In the genomic region with DNA sequence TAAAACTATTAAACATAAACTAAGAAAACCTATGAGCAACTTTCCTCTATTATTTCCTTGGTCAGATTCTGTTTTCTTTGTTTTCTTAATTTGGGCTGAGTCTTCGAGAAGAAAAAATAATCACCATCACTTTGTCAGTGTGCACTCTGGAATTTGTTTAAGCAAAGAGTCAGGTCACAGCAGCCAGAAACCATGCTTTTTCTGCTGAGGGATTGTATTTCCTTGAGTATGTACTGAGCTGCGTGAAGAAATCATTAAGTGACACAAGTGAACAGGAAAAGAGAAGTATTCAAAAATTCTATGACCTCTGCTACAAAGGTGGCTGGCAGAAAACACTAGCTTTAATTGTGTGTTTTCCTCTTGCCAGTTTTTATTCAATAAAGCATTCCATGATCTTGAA, we compare ENCODE assay signal across 27 cellular contexts.
"Had no signal": no experiment of that assay in that cellular context is flagged by ENCODE, and none has a peak within 500 bp of the region (broad histone marks: within the 10 kb centered on the region; RNA-seq: fewer than 3 reads in every experiment).

No MANE protein-coding gene starts in this region.

- H3K27ac Mint-ChIP-seq: endodermal cell; immature natural killer cell; natural killer cell treated with Interleukin-12 subunit alpha and Interleukin-12 subunit beta and Interleukin-15 and Interleukin-18, amount 100 ng/mL, for 72 hours; stimulated activated naive B cell treated with anti-CD40 and anti-IgM and Interleukin-4, amounts not matched to agents 10 μg/mL and 1 μg/mL and 100 μg/mL, for 72 hours; stimulated activated naive CD8-positive, alpha-beta T cell treated with anti-CD3 and anti-CD28 coated beads, Interleukin-15, Interleukin-2, amounts not matched to agents 100 ng/mL and 50 ng/mL, for 24 hours had no signal

- H3K9me3 ChIP-seq: esophagus muscularis mucosa, heart right ventricle, lower lobe of right lung, mucosa of descending colon, psoas muscle, spleen, thoracic aorta, tibial nerve, upper lobe of left lung had no signal

- H3K4me3 ChIP-seq: esophagus muscularis mucosa, heart right ventricle, lower lobe of right lung, mucosa of descending colon, psoas muscle, skin epidermis, spleen, thoracic aorta, tibial nerve, upper lobe of left lung had no signal

- H3K4me1 ChIP-seq: lower lobe of right lung, psoas muscle, spleen, upper lobe of left lung had no signal

- H3K27me3 ChIP-seq: esophagus muscularis mucosa, heart right ventricle, spleen, tibial nerve, upper lobe of left lung had no signal

- H3K36me3 ChIP-seq: esophagus muscularis mucosa, lower lobe of right lung, thoracic aorta, tibial nerve, upper lobe of left lung had no signal

- H3K27me3 Mint-ChIP-seq: naive B cell; natural killer cell treated with Interleukin-12 subunit alpha and Interleukin-12 subunit beta and Interleukin-15 and Interleukin-18, amount 100 ng/mL, for 72 hours; stimulated activated naive B cell treated with anti-CD40 and anti-IgM and Interleukin-4, amounts not matched to agents 10 μg/mL and 1 μg/mL and 100 μg/mL, for 72 hours; stimulated activated naive CD8-positive, alpha-beta T cell treated with anti-CD3 and anti-CD28 coated beads, Interleukin-15, Interleukin-2, amounts not matched to agents 100 ng/mL and 50 ng/mL, for 24 hours had no signal

- H3K4me3 Mint-ChIP-seq: endodermal cell; immature natural killer cell; naive B cell; natural killer cell treated with Interleukin-12 subunit alpha and Interleukin-12 subunit beta and Interleukin-15 and Interleukin-18, amount 100 ng/mL, for 72 hours; stimulated activated naive B cell treated with anti-CD40 and anti-IgM and Interleukin-4, amounts not matched to agents 10 μg/mL and 1 μg/mL and 100 μg/mL, for 72 hours; stimulated activated naive CD8-positive, alpha-beta T cell treated with anti-CD3 and anti-CD28 coated beads, Interleukin-15, Interleukin-2, amounts not matched to agents 100 ng/mL and 50 ng/mL, for 24 hours had no signal

- ATAC-seq: heart right ventricle; left colon; left ventricle myocardium superior; lower lobe of right lung; mucosa of descending colon; natural killer cell treated with Interleukin-12 subunit alpha and Interleukin-12 subunit beta and Interleukin-15 and Interleukin-18, amount 100 ng/mL, for 72 hours; psoas muscle; right cardiac atrium; stimulated activated naive B cell treated with anti-CD40 and anti-IgM and Interleukin-4, amounts not matched to agents 10 μg/mL and 1 μg/mL and 100 μg/mL, for 72 hours had no signal

- H3K4me1 Mint-ChIP-seq: endodermal cell; naive B cell; stimulated activated naive B cell treated with anti-CD40 and anti-IgM and Interleukin-4, amounts not matched to agents 10 μg/mL and 1 μg/mL and 100 μg/mL, for 72 hours had no signal

- H3K9me3 Mint-ChIP-seq: endodermal cell; immature natural killer cell; naive B cell; natural killer cell treated with Interleukin-12 subunit alpha and Interleukin-12 subunit beta and Interleukin-15 and Interleukin-18, amount 100 ng/mL, for 72 hours; stimulated activated naive B cell treated with anti-CD40 and anti-IgM and Interleukin-4, amounts not matched to agents 10 μg/mL and 1 μg/mL and 100 μg/mL, for 72 hours; stimulated activated naive CD8-positive, alpha-beta T cell treated with anti-CD3 and anti-CD28 coated beads, Interleukin-15, Interleukin-2, amounts not matched to agents 100 ng/mL and 50 ng/mL, for 24 hours had no signal

- DNase-seq: cerebellar nuclear complex; effector CD8-positive, alpha-beta T cell; endodermal cell; foreskin melanocyte; glutamatergic neuron; heart right ventricle; hypothalamus; immature natural killer cell; islet precursor cell; kidney glomerular epithelial cell; left colon; left ventricle myocardium superior; lower lobe of right lung; mucosa of descending colon; naive B cell; nucleus accumbens; psoas muscle; right cardiac atrium; spleen; stimulated activated naive B cell treated with anti-CD40 and anti-IgM and Interleukin-4, amounts not matched to agents 10 μg/mL and 1 μg/mL and 100 μg/mL, for 72 hours; upper lobe of left lung had no signal

- H3K27ac ChIP-seq: esophagus muscularis mucosa, heart right ventricle, lower lobe of right lung, psoas muscle, skin epidermis, thoracic aorta, tibial nerve, upper lobe of left lung had no signal

- H3K36me3 Mint-ChIP-seq: natural killer cell treated with Interleukin-12 subunit alpha and Interleukin-12 subunit beta and Interleukin-15 and Interleukin-18, amount 100 ng/mL, for 72 hours had no signal
